10 cellular contexts compared by ENCODE assay signal in the genomic region with DNA sequence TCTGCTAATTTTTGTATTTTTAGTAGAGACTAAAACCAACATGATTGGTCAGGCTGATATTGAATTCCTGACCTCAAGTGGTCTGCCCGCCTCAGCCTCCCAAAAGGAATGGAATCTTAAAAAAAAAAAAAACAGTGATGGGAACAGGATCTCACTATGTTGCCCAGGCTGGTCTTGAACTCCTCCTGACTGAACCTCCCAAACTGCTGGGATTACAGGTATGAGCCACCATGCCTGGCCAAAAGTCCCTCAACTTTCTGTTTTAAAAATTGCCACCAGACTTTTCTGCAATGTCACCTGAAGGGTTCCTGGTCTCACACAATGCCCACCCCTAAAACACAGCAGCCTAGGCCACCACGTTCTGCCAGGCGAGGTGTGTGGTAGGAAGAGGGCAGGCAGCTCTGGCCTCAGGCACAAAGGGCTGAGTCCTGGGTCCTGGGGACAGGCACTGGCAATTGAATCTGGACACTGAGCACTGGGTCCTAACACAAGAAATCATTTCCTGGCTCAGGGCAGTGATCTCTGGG. TPM values are rescaled to one million over a fixed set of nuclear protein-coding genes. Genes with fewer than 3 reads are reported as not detected.
A peak's percentile ranks its signal among the peaks of the same experiment; 100 is the strongest.
DNase-seq lines count a peak whose midpoint lies in the region; ATAC-seq and TF ChIP-seq lines count a peak whose summit lies in the region.
"Had no signal": no experiment of that assay in that cellular context is flagged by ENCODE, and none has a peak within 500 bp of the region (broad histone marks: within the 10 kb centered on the region; RNA-seq: fewer than 3 reads in every experiment).

No MANE protein-coding gene starts in this region.

- H3K9me3 ChIP-seq in H9 (ENCODE audit: control insufficient read depth, low read depth, low read length), result no peaks in the 10 kb centered on the region
- no peaks in the 10 kb centered on the region for H3K9me3 ChIP-seq in lower lobe of right lung
- H3K9me3 ChIP-seq in smooth muscle cell (replicated peaks; ENCODE audit: low read depth), result no peaks in the 10 kb centered on the region

- H3K79me1 ChIP-seq in H9 (ENCODE audit: insufficient read depth, low read depth, low read length, poor library complexity, severe bottlenecking), result no peaks in the 10 kb centered on the region

- H3K4me2 ChIP-seq in H9 (ENCODE audit: insufficient read depth, insufficient read length, low read length), result no peak overlapping the region
- no peak overlapping the region for H3K4me2 ChIP-seq in smooth muscle cell

- ATAC-seq in lower lobe of right lung (no peak), GM21390 (IDR thresholded peaks at IDR 0.05; ENCODE audit: unreplicated experiment) (no peak), HG02798 (IDR thresholded peaks at IDR 0.05; ENCODE audit: poor library complexity, unreplicated experiment) (no peak)
- no peak for ATAC-seq in activated T-helper 17 cell treated with anti-CD3 and anti-CD28 coated beads, Interleukin-2, amount 50 U/mL, for 72 hours (replicated peaks)

- H3K4ac ChIP-seq in H9 (ENCODE audit: low read depth, low read length), result no peak overlapping the region

- no peak overlapping the region for H2BK120ac ChIP-seq in H9 (ENCODE audit: low read depth, low read length, poor library complexity, severe bottlenecking)

- H2AFZ ChIP-seq in H9 (ENCODE audit: low read length), result no peak overlapping the region
- H2AFZ ChIP-seq in smooth muscle cell (ENCODE audit: low read depth), result no peak overlapping the region

- no peaks in the 10 kb centered on the region for H3K23me2 ChIP-seq in H9 (ENCODE audit: insufficient read length, low read depth, low read length, poor library complexity, severe bottlenecking)

- H2AK5ac ChIP-seq in H9 (ENCODE audit: insufficient read length, low read length), result no peak overlapping the region

- H3K4me3 ChIP-seq in lower lobe of right lung (no peak overlapping the region), smooth muscle cell (no peak overlapping the region)

- H3K4me1 Mint-ChIP-seq in H9 (peaks cover 12 to 18% of the 10 kb centered on the region in 2 experiments), brain (peaks cover 36% of the 10 kb centered on the region)
- H3K4me1 Mint-ChIP-seq in activated T-helper 17 cell treated with anti-CD3 and anti-CD28 coated beads, Interleukin-2, amount 50 U/mL, for 72 hours, result no peaks in the 10 kb centered on the region

- TF ChIP-seq CTCF in H9 (conservative IDR thresholded peaks at IDR 0.05) (no peak), brain (conservative IDR thresholded peaks at IDR 0.05) (no peak), lower lobe of right lung (IDR thresholded peaks at IDR 0.05) (no peak), smooth muscle cell (IDR thresholded peaks at IDR 0.05; ENCODE audit: borderline replicate concordance, insufficient read depth, poor library complexity, severe bottlenecking) (no peak)

- H4K20me1 ChIP-seq in H9 (ENCODE audit: control insufficient read depth, insufficient read depth, insufficient read length) (no peaks in the 10 kb centered on the region), smooth muscle cell (ENCODE audit: low read depth) (no peaks in the 10 kb centered on the region)

- no peak for DNase-seq in H9
- DNase-seq in lower lobe of right lung, result no peak
- DNase-seq in smooth muscle cell (lab: John Stamatoyannopoulos, UW; ENCODE audit: unreplicated experiment), result no peak
- no peak for DNase-seq in CD1c-positive myeloid dendritic cell (ENCODE audit: extremely low spot score)
- DNase-seq: activated CD4-positive, alpha-beta memory T cell treated with anti-CD3 and anti-CD28 coated beads, Interleukin-2, amount 10 ng/mL, durations not matched to agents 7 days and 5 days; GOT3 had no signal

- H3K18ac ChIP-seq in H9 (ENCODE audit: insufficient read length, low read depth, low read length), result no peak overlapping the region

- H2BK20ac ChIP-seq in H9 (ENCODE audit: low read depth, low read length, poor library complexity, severe bottlenecking), result no peak overlapping the region

- no peak overlapping the region for H3K23ac ChIP-seq in H9 (ENCODE audit: insufficient read length, low read depth, low read length)

- H4K91ac ChIP-seq in H9 (ENCODE audit: insufficient read length, low read depth, low read length), result no peak overlapping the region

- H3K4me1 ChIP-seq in H9 (ENCODE audit: insufficient read depth, low read length) (no peaks in the 10 kb centered on the region; the same call in 1 of the 2 replicates), lower lobe of right lung (peaks cover 19% of the 10 kb centered on the region), smooth muscle cell (ENCODE audit: low read depth) (peaks cover 8% of the 10 kb centered on the region)

- H3K27ac ChIP-seq in H9 (ENCODE audit: insufficient read length, low read depth, low read length) (no peak overlapping the region), lower lobe of right lung (peak overlapping the region; percentile 77), smooth muscle cell (ENCODE audit: low read depth) (peak overlapping the region; percentile 68)

- H2BK12ac ChIP-seq in H9 (ENCODE audit: insufficient read length, low read depth, low read length), result no peak overlapping the region

- H3K79me2 ChIP-seq in H9 (ENCODE audit: insufficient read depth, low read length) (no peaks in the 10 kb centered on the region), smooth muscle cell (ENCODE audit: low read depth) (no peaks in the 10 kb centered on the region)

- H3K9me3 Mint-ChIP-seq in H9 (no peaks in the 10 kb centered on the region), brain (peaks cover 0 to 4% (median 0%) of the 10 kb centered on the region in 5 experiments)
- no peaks in the 10 kb centered on the region for H3K9me3 Mint-ChIP-seq in activated T-helper 17 cell treated with anti-CD3 and anti-CD28 coated beads, Interleukin-2, amount 50 U/mL, for 72 hours
- H3K9me3 Mint-ChIP-seq: activated CD4-positive, alpha-beta memory T cell treated with anti-CD3 and anti-CD28 coated beads, Interleukin-2, amount 10 ng/mL, durations not matched to agents 7 days and 5 days had no signal

- no peak overlapping the region for H3K9ac ChIP-seq in H9 (ENCODE audit: extremely low read depth, insufficient read length, low read length)
- H3K9ac ChIP-seq in smooth muscle cell (ENCODE audit: low read depth), result no peak overlapping the region

- intact Hi-C loops in lower lobe of right lung (cut with DNase I), result no loop called here

- H2BK5ac ChIP-seq in H9 (ENCODE audit: insufficient read length, low read length), result no peak overlapping the region

- H3K27me3 ChIP-seq in H9 (ENCODE audit: insufficient read depth, low read length) (no peaks in the 10 kb centered on the region), lower lobe of right lung (ENCODE audit: low read depth) (no peaks in the 10 kb centered on the region), smooth muscle cell (ENCODE audit: low read depth) (no peaks in the 10 kb centered on the region)

- WGBS in H9 (ENCODE audit: extremely low coverage, insufficient read length, low lambda C conversion rate), result no CpG with 5 or more reads among the region's 3 CpGs
- 99% methylated on average over 3 of the region's 3 CpGs for WGBS in smooth muscle cell (ENCODE audit: low lambda C conversion rate)

- no peak overlapping the region for H2BK15ac ChIP-seq in H9 (ENCODE audit: low read depth, low read length)

- no peak overlapping the region for H3K4me3 Mint-ChIP-seq in H9
- no peak overlapping the region for H3K4me3 Mint-ChIP-seq in brain
- no peak overlapping the region for H3K4me3 Mint-ChIP-seq in activated T-helper 17 cell treated with anti-CD3 and anti-CD28 coated beads, Interleukin-2, amount 50 U/mL, for 72 hours
- H3K4me3 Mint-ChIP-seq: activated CD4-positive, alpha-beta memory T cell treated with anti-CD3 and anti-CD28 coated beads, Interleukin-2, amount 10 ng/mL, durations not matched to agents 7 days and 5 days had no signal

- no peaks in the 10 kb centered on the region for H3F3A ChIP-seq in smooth muscle cell (ENCODE audit: low read depth)

- no peak overlapping the region for H3T11ph ChIP-seq in H9 (ENCODE audit: low read length)

- no peak overlapping the region; the same call in 1 of the 2 replicates for H3K14ac ChIP-seq in H9 (ENCODE audit: insufficient read depth, low read length)

- H3K36me3 Mint-ChIP-seq in H9 (ENCODE audit: insufficient read depth in 1 of 3, low read depth in 3 of 3) (no peaks in the 10 kb centered on the region), brain (no peaks in the 10 kb centered on the region)
- H3K36me3 Mint-ChIP-seq in activated T-helper 17 cell treated with anti-CD3 and anti-CD28 coated beads, Interleukin-2, amount 50 U/mL, for 72 hours (ENCODE audit: low read depth), result no peaks in the 10 kb centered on the region

- H3K56ac ChIP-seq in H9 (ENCODE audit: insufficient read length, low read depth, low read length), result no peak overlapping the region

- H3K27me3 Mint-ChIP-seq in H9 (ENCODE audit: low read depth) (no peaks in the 10 kb centered on the region; the same call in 1 of the 2 replicates), brain (peaks cover 3% of the 10 kb centered on the region)
- H3K27me3 Mint-ChIP-seq in activated T-helper 17 cell treated with anti-CD3 and anti-CD28 coated beads, Interleukin-2, amount 50 U/mL, for 72 hours, result peaks cover 4% of the 10 kb centered on the region

- H4K8ac ChIP-seq in H9 (replicated peaks; ENCODE audit: insufficient read length, low read depth, low read length), result no peak overlapping the region

- no peaks in the 10 kb centered on the region for H3K36me3 ChIP-seq in lower lobe of right lung
- H3K36me3 ChIP-seq in smooth muscle cell (ENCODE audit: low read depth), result no peaks in the 10 kb centered on the region

- peak overlapping the region; percentile 57 for H4K5ac ChIP-seq in H9 (ENCODE audit: insufficient read length, low read depth, low read length)

- H3K27ac Mint-ChIP-seq in H9 (no peak overlapping the region), brain (peak overlapping the region; percentile 88 to 99 (median 97))
- no peak overlapping the region for H3K27ac Mint-ChIP-seq in activated T-helper 17 cell treated with anti-CD3 and anti-CD28 coated beads, Interleukin-2, amount 50 U/mL, for 72 hours
- H3K27ac Mint-ChIP-seq: activated CD4-positive, alpha-beta memory T cell treated with anti-CD3 and anti-CD28 coated beads, Interleukin-2, amount 10 ng/mL, durations not matched to agents 7 days and 5 days had no signal

RNA-seq across cellular contexts. Expression of a gene that starts 21.2 kb away (rescaled TPM):
- 184 and 186 TPM in 2 replicates for total RNA-seq in H9 (2021)
- 59.5 TPM for polyA plus RNA-seq in brain (ENCODE audit: insufficient read depth, low read depth, low replicate concordance)
- total RNA-seq in lower lobe of right lung, result 81.0 TPM
- total RNA-seq in smooth muscle cell, result 60.5 and 97.2 TPM in 2 replicates
- 44.1 and 45.1 TPM in 2 replicates for polyA plus RNA-seq in smooth muscle cell
- total RNA-seq in activated T-helper 17 cell treated with anti-CD3 and anti-CD28 coated beads, Interleukin-2, amount 50 U/mL, for 72 hours, result 100 to 1,000 TPM; 115 to 152 TPM

RNA-seq across cellular contexts. Expression of a gene that starts 47.1 kb away (rescaled TPM):
- total RNA-seq in H9 (2021) (49.9 and 51.6 TPM in 2 replicates), lower lobe of right lung (120 TPM), smooth muscle cell (102 and 109 TPM in 2 replicates)
- polyA plus RNA-seq in brain (ENCODE audit: insufficient read depth, low read depth, low replicate concordance) (244 TPM), smooth muscle cell (169 and 186 TPM in 2 replicates)
- total RNA-seq in activated T-helper 17 cell treated with anti-CD3 and anti-CD28 coated beads, Interleukin-2, amount 50 U/mL, for 72 hours, result 100 to 1,000 TPM in 1 of 2 donors, 10 to 100 TPM in 1; 97.9 to 164 TPM

RNA-seq across cellular contexts. Expression of a gene that starts 53.8 kb away (rescaled TPM):
- total RNA-seq in H9 (2021) (48.6 and 52.7 TPM in 2 replicates), lower lobe of right lung (60.3 TPM), smooth muscle cell (67.8 and 202 TPM in 2 replicates)
- polyA plus RNA-seq in brain (ENCODE audit: insufficient read depth, low read depth, low replicate concordance) (105 TPM), smooth muscle cell (113 and 114 TPM in 2 replicates)
- 10 to 100 TPM; 47.8 to 72.6 TPM for total RNA-seq in activated T-helper 17 cell treated with anti-CD3 and anti-CD28 coated beads, Interleukin-2, amount 50 U/mL, for 72 hours

Comparison
In these comparisons a context has a peak if more than half of its experiments do, and no peak if none do; other contexts are left out.
1. H3K27ac Mint-ChIP-seq: peak in brain (5 of 5); none in H9 (0 of 3) and activated T-helper 17 cell treated with anti-CD3 and anti-CD28 coated beads, Interleukin-2, amount 50 U/mL, for 72 hours (single experiment).